ENCODE assay signal across 8 cellular contexts in genomic region chr1:212858055-212858460, GRCh38. TPM values are rescaled to one million over a fixed set of nuclear protein-coding genes. Genes with fewer than 3 reads are reported as not detected.
DNase-seq lines count a peak whose midpoint lies in the region; ATAC-seq and TF ChIP-seq lines count a peak whose summit lies in the region.

Gene FLVCR1 (plus strand): TSS chr1:212858275. CDS start chr1:212858453, 178 bp downstream.

- peak in 1 of 4 experiments; percentile 15 for TF ChIP-seq CTCF in prostate gland (IDR thresholded peaks at IDR 0.05)

- H3K36me3 ChIP-seq in prostate gland (no peaks in the 10 kb centered on the region), urinary bladder (ENCODE audit: insufficient read depth) (no peaks in the 10 kb centered on the region)

- TF ChIP-seq POLR2A in GM18505 (IDR thresholded peaks at IDR 0.05; ENCODE audit: borderline replicate concordance, extremely low read depth, insufficient read depth, insufficient read length) = peak; percentile 87
- peak; percentile 76 for TF ChIP-seq POLR2A in prostate gland (IDR thresholded peaks at IDR 0.05)

- no peaks in the 10 kb centered on the region for H3K27me3 ChIP-seq in prostate gland (replicated peaks; ENCODE audit: insufficient read depth)

- intact Hi-C loops in left ventricle myocardium superior (cut with micrococcal nuclease) = no loop called here
- intact Hi-C loops in prostate gland (cut with DNase I) = no loop called here

- no peaks in the 10 kb centered on the region for H3K9me3 ChIP-seq in prostate gland

- H3K27ac ChIP-seq in angular gyrus (ENCODE audit: low read depth, low read length) (peak within 1 kb of the TSS; percentile 85), prostate gland (peak within 1 kb of the TSS; percentile 85 to 91), urinary bladder (ENCODE audit: low read depth) (peak within 1 kb of the TSS; percentile 46)

- H3K4me1 ChIP-seq in prostate gland (replicated peaks) (peaks cover 3% of the 10 kb centered on the region), urinary bladder (ENCODE audit: insufficient read depth) (peaks cover 2% of the 10 kb centered on the region)

- DNase-seq in NCI-H187 treated with DMSO at 0.1 percent for 48 hours (lab: John Stamatoyannopoulos, UW) (peak; percentile 57), T-helper 2 cell (peak; percentile 81 to 97 (median 87)), left ventricle myocardium superior (peak; percentile 98), prostate gland (ENCODE audit: low spot score) (peak; percentile 97)

- WGBS in prostate gland = 1% methylated on average over 50 of the region's 50 CpGs
- WGBS in urinary bladder = 0% methylated on average over 50 of the region's 50 CpGs

- ATAC-seq in GM18505 (IDR thresholded peaks at IDR 0.05; ENCODE audit: unreplicated experiment) (peak; percentile 97), HG02970 (IDR thresholded peaks at IDR 0.05; ENCODE audit: low FRiP score, unreplicated experiment) (peak; percentile 92), left ventricle myocardium superior (peak; percentile 100)

- peak within 1 kb of the TSS; percentile 75 to 98 for H3K4me3 ChIP-seq in prostate gland
- peak within 1 kb of the TSS; percentile 70 for H3K4me3 ChIP-seq in urinary bladder (ENCODE audit: low read depth, low read length)

RNA-seq across cellular contexts. Expression of gene FLVCR1, which starts in this region (rescaled TPM):
- total RNA-seq in left ventricle myocardium superior (2.0 TPM), prostate gland (10 to 100 TPM; 11.1 to 13.4 TPM), urinary bladder (25.2 TPM)
- polyA plus RNA-seq in urinary bladder = 4.1 TPM

Comparison
In these comparisons a context has a peak if more than half of its experiments do, and no peak if none do; other contexts are left out.
1. Peak in every context shown above with its lines: DNase-seq, ATAC-seq, H3K4me3 ChIP-seq and H3K27ac ChIP-seq.